In the genomic region with DNA sequence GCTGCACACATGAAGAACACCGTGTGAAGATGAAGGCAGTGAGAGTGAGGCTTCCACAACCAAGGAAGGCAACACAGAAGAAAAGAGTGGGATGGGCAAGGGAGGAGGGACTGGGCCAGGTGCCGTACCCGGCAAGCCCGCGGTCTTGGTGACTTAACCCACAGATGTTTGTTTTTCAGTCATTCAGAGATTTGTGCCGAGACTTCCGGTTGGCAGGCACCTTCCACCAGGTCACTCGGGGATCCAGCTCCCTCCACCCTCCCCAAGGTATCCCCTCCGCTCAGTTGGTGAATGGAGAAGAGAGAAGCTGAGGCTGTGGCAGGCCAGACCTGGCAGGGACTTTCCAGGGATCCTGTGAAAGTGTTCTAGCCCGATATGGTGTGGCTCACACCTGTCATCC, we compare ENCODE assay signal across 17 cellular contexts. TPM values are rescaled to one million over a fixed set of nuclear protein-coding genes. Genes with fewer than 3 reads are reported as not detected.
"Had no signal": no experiment of that assay in that cellular context is flagged by ENCODE, and none has a peak within 500 bp of the region (broad histone marks: within the 10 kb centered on the region; RNA-seq: fewer than 3 reads in every experiment).

No MANE protein-coding gene starts in this region.

- H3K79me2 ChIP-seq: parathyroid adenoma had no signal

- H3K9ac ChIP-seq: parathyroid adenoma had no signal

- H2AFZ ChIP-seq: parathyroid adenoma had no signal

- H3K27ac ChIP-seq: cardiac muscle cell, dorsolateral prefrontal cortex, gastrocnemius medialis, heart left ventricle, parathyroid adenoma, sigmoid colon, spleen, thoracic aorta had no signal

- H3K9me3 ChIP-seq: gastrocnemius medialis, heart left ventricle, sigmoid colon, spleen, thoracic aorta had no signal

- FAIRE-seq: astrocyte had no signal

- DNase-seq: activated naive CD4-positive, alpha-beta T cell treated with anti-CD3 and anti-CD28 coated beads, Interleukin-2, amount 10 ng/mL, durations not matched to agents 7 days and 5 days; activated T-cell treated with anti-CD3 and anti-CD28 coated beads for 4 hours; dorsolateral prefrontal cortex; endodermal cell; gastrocnemius medialis; heart left ventricle; immature natural killer cell; naive B cell; sigmoid colon; spleen had no signal

- H3K4me3 ChIP-seq: cardiac muscle cell, dorsolateral prefrontal cortex, gastrocnemius medialis, heart left ventricle, lung, sigmoid colon, spleen, thoracic aorta had no signal

- H3K36me3 ChIP-seq: cardiac muscle cell, gastrocnemius medialis, heart left ventricle, sigmoid colon, spleen, thoracic aorta had no signal

- ATAC-seq: activated CD4-positive, CD25-positive, alpha-beta regulatory T cell treated with anti-CD3 and anti-CD28 coated beads, Interleukin-2, amount 50 U/mL, for 24 hours; gastrocnemius medialis; heart left ventricle had no signal

RNA-seq across cellular contexts. Expression of gene KREMEN2, which starts 4.9 kb away (rescaled TPM):
- total RNA-seq: gastrocnemius medialis, sigmoid colon, thoracic aorta, ureter had no signal

RNA-seq across cellular contexts. Expression of gene CLDN9, which starts 53.5 kb away (rescaled TPM):
- total RNA-seq: sigmoid colon had no signal
